Comparison of ENCODE assay signal across 28 cellular contexts in the genomic region with DNA sequence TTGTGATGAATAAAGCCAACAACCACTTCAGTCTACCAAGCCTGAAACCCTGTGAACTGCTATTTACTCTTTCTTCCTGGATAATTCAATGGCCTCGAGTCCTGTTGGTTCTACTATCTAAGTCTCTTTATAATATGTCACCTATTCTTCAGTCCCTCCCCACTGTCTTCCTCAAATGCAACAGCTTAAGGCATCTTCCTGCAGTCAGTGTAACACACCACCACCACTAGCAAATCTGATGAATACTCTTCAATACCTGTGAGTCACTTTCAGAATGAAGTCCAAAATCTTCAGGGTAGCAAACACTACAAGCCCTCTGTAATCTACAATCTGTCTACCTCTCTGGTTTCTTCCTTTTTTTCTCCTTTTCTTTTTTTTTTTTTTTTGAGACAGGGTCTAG. TPM values are rescaled to one million over a fixed set of nuclear protein-coding genes. Genes with fewer than 3 reads are reported as not detected.
DNase-seq lines count a peak whose midpoint lies in the region; ATAC-seq, FAIRE-seq and TF ChIP-seq lines count a peak whose summit lies in the region.
"Had no signal": no experiment of that assay in that cellular context is flagged by ENCODE, and none has a peak within 500 bp of the region (broad histone marks: within the 10 kb centered on the region; RNA-seq: fewer than 3 reads in every experiment).

No MANE protein-coding gene starts in this region.

- no peak overlapping the region for H3K4me2 ChIP-seq in GM12878 (ENCODE audit: control insufficient read depth, insufficient read depth)
- H3K4me2 ChIP-seq: neural progenitor cell had no signal

- ATAC-seq in activated CD8-positive, alpha-beta memory T cell treated with anti-CD3 and anti-CD28 coated beads, Interleukin-2, amount 10 ng/mL, durations not matched to agents 7 days and 5 days = peak; percentile 42
- ATAC-seq in GM12878 = peak; percentile 51
- no peak for ATAC-seq in naive B cell (ENCODE audit: low read depth in 2 of 2)
- ATAC-seq in HG02885 (IDR thresholded peaks at IDR 0.05; ENCODE audit: poor library complexity, unreplicated experiment) = no peak
- ATAC-seq: body of pancreas, HCT116, lower lobe of right lung, right cardiac atrium, upper lobe of right lung had no signal

- POLR2A ChIA-PET in GM12878 (lab: Charles Lee) = no interaction called here

- no peaks in the 10 kb centered on the region for H3K27me3 Mint-ChIP-seq in activated CD8-positive, alpha-beta memory T cell treated with anti-CD3 and anti-CD28 coated beads, Interleukin-2, amount 10 ng/mL, durations not matched to agents 7 days and 5 days
- H3K27me3 Mint-ChIP-seq in naive B cell = no peaks in the 10 kb centered on the region
- H3K27me3 Mint-ChIP-seq: B cell had no signal

- H2AFZ ChIP-seq in GM12878 (ENCODE audit: control insufficient read depth, low read depth, low read length) = no peak overlapping the region
- H2AFZ ChIP-seq: neural progenitor cell, parathyroid adenoma had no signal

- 52% methylated on average over 1 of the region's 1 CpG for WGBS in GM12878 (ENCODE audit: insufficient coverage, insufficient replicate concordance, low lambda C conversion rate, missing lambda C conversion rate)
- WGBS in thyroid gland, 2 donors = 60 to 78% methylated on average over 1 of the region's 1 CpG

- H3K9me3 Mint-ChIP-seq in activated CD8-positive, alpha-beta memory T cell treated with anti-CD3 and anti-CD28 coated beads, Interleukin-2, amount 10 ng/mL, durations not matched to agents 7 days and 5 days (ENCODE audit: low read depth) = peaks cover 15% of the 10 kb centered on the region
- peaks cover 13 to 26% (median 25%) of the 10 kb centered on the region in 7 donors for H3K9me3 Mint-ChIP-seq in naive B cell

- TF ChIP-seq POLR2A in GM12878 (IDR thresholded peaks at IDR 0.05; ENCODE audit: low read depth, low read length) = no peak
- TF ChIP-seq POLR2A in GM12892 (IDR thresholded peaks at IDR 0.05; ENCODE audit: low read depth, low read length) = no peak
- no peak for TF ChIP-seq POLR2A in thyroid gland (IDR thresholded peaks at IDR 0.05)

- H3K36me3 ChIP-seq in GM12878 (ENCODE audit: control insufficient read depth in 2 of 2, insufficient read depth in 2 of 2, low read length in 1 of 2) (no peaks in the 10 kb centered on the region; a peak in 1 of 4 replicates), thyroid gland (no peaks in the 10 kb centered on the region)
- H3K36me3 ChIP-seq: lower lobe of right lung, upper lobe of right lung had no signal

- H3K27ac ChIP-seq in GM12878 (ENCODE audit: control insufficient read depth, insufficient read depth) (no peak overlapping the region), thyroid gland (no peak overlapping the region)
- H3K27ac ChIP-seq: body of pancreas, lower lobe of right lung, neural progenitor cell, parathyroid adenoma, spleen, upper lobe of right lung had no signal

- no peak for DNase-seq in activated CD8-positive, alpha-beta memory T cell treated with anti-CD3 and anti-CD28 coated beads, Interleukin-2, amount 10 ng/mL, durations not matched to agents 7 days and 5 days
- DNase-seq in activated CD8-positive, alpha-beta memory T cell treated with anti-CD3 and anti-CD28 coated beads for 24 hours = no peak
- no peak for DNase-seq in GM18507 (ENCODE audit: extremely low spot score, insufficient read length, low read depth)
- DNase-seq in GM12878 (ENCODE audit: low read depth, low spot score) = no peak
- DNase-seq in naive B cell = no peak
- no peak for DNase-seq in GM12892 (ENCODE audit: insufficient read length)
- DNase-seq in thyroid gland = no peak
- DNase-seq: activated CD4-positive, alpha-beta T cell treated with anti-CD3 and anti-CD28 coated beads for 1 hour; body of pancreas; DMS153; effector CD4-positive, alpha-beta T cell; head of caudate nucleus; KG1; lower lobe of right lung; MM.1S; NCI-H1417 treated with DMSO at 0.1 percent for 48 hours; NCI-H2081; NCI-H345; NCI-H748 treated with DMSO at 0.1 percent for 48 hours; right cardiac atrium; spleen; substantia nigra; upper lobe of right lung had no signal

- H3K9me3 ChIP-seq in GM12878 (replicated peaks; ENCODE audit: control insufficient read depth, insufficient read depth, low read length) (peaks cover 13% of the 10 kb centered on the region), thyroid gland (no peaks in the 10 kb centered on the region)
- H3K9me3 ChIP-seq: body of pancreas had no signal

- TF ChIP-seq RAD21 in GM12878 (IDR thresholded peaks at IDR 0.05; ENCODE audit: insufficient read depth, low read depth, low read length) = no peak

- in situ Hi-C loops in GM12878 (cut with MboI) = no loop called here

- H3K4me3 Mint-ChIP-seq in activated CD8-positive, alpha-beta memory T cell treated with anti-CD3 and anti-CD28 coated beads, Interleukin-2, amount 10 ng/mL, durations not matched to agents 7 days and 5 days = no peak overlapping the region
- H3K4me3 Mint-ChIP-seq in naive B cell = peak overlapping the region in 1 of 8 donors; percentile 3
- H3K4me3 Mint-ChIP-seq: B cell, neural progenitor cell had no signal

- H4K20me1 ChIP-seq in GM12878 (ENCODE audit: control insufficient read depth, insufficient read depth) = no peaks in the 10 kb centered on the region

- FAIRE-seq in GM18507 (lab: Jason Lieb, UNC) = peak; percentile 21
- no peak for FAIRE-seq in GM12878 (lab: Jason Lieb, UNC)
- FAIRE-seq in GM12892 (lab: Jason Lieb, UNC) = no peak

- H3K4me1 ChIP-seq in GM12878 (ENCODE audit: control insufficient read depth, insufficient read depth, low read length) (peaks cover 9% of the 10 kb centered on the region), thyroid gland (no peaks in the 10 kb centered on the region)
- H3K4me1 ChIP-seq: body of pancreas, lower lobe of right lung, neural progenitor cell, parathyroid adenoma, upper lobe of right lung had no signal

- no peak overlapping the region for H3K4me3 ChIP-seq in GM12878
- H3K4me3 ChIP-seq in thyroid gland (replicated peaks in 1 of 3) = no peak overlapping the region
- H3K4me3 ChIP-seq: body of pancreas, lower lobe of right lung, neural progenitor cell, spleen, upper lobe of right lung had no signal

- H3K36me3 Mint-ChIP-seq in activated CD8-positive, alpha-beta memory T cell treated with anti-CD3 and anti-CD28 coated beads, Interleukin-2, amount 10 ng/mL, durations not matched to agents 7 days and 5 days = peaks cover 42% of the 10 kb centered on the region
- peaks cover 23% of the 10 kb centered on the region in 2 donors for H3K36me3 Mint-ChIP-seq in naive B cell

- BruUV-seq in GM12878 (replicated peaks; lab: Mats Ljungman, UMichigan) = no TSS peak

- TF ChIP-seq EP300 in GM12878 (IDR thresholded peaks at IDR 0.05; ENCODE audit: borderline replicate concordance in 1 of 2, control insufficient read depth in 1 of 2, low read depth in 2 of 2, low read length in 2 of 2) = no peak

- H3K27me3 ChIP-seq in GM12878 (replicated peaks in 1 of 2; ENCODE audit: control insufficient read depth in 2 of 2, insufficient read depth in 2 of 2, low read length in 1 of 2) (no peaks in the 10 kb centered on the region), thyroid gland (no peaks in the 10 kb centered on the region)
- H3K27me3 ChIP-seq: body of pancreas, neural progenitor cell, spleen, upper lobe of right lung had no signal

- SMC1A ChIA-PET in GM12878 (lab: Charles Lee; ENCODE audit: uncharacterized antibody, unreplicated experiment) = interaction anchor here (0.7 to 2.0 kb wide), 4 partner anchors 10 to 50 kb away, joined by 3 to 4 read pairs (median 4); no protein-coding TSS in a partner anchor

- peaks cover 14% of the 10 kb centered on the region for H3K4me1 Mint-ChIP-seq in activated CD8-positive, alpha-beta memory T cell treated with anti-CD3 and anti-CD28 coated beads, Interleukin-2, amount 10 ng/mL, durations not matched to agents 7 days and 5 days
- peaks cover 33 to 39% (median 39%) of the 10 kb centered on the region in 3 donors for H3K4me1 Mint-ChIP-seq in naive B cell
- H3K4me1 Mint-ChIP-seq: neural progenitor cell had no signal

- H3K79me2 ChIP-seq in GM12878 (ENCODE audit: control insufficient read depth, insufficient read depth, low read length) = peaks cover 11% of the 10 kb centered on the region
- H3K79me2 ChIP-seq: parathyroid adenoma had no signal

- RAD21 ChIA-PET in GM12878 (lab: Charles Lee; ENCODE audit: unreplicated experiment) = interaction anchor here (0.7 to 1.2 kb wide), 2 partner anchors 130 to 582 kb away, joined by 3 read pairs; no protein-coding TSS in a partner anchor

- no peak overlapping the region for H3K27ac Mint-ChIP-seq in activated CD8-positive, alpha-beta memory T cell treated with anti-CD3 and anti-CD28 coated beads, Interleukin-2, amount 10 ng/mL, durations not matched to agents 7 days and 5 days
- H3K27ac Mint-ChIP-seq in naive B cell = peak overlapping the region in 4 of 6 donors; percentile 16 to 90 (median 52)
- H3K27ac Mint-ChIP-seq: B cell, neural progenitor cell had no signal

- TF ChIP-seq CTCF in GM12878 (IDR thresholded peaks at IDR 0.05 in 2 of 3, conservative IDR thresholded peaks at IDR 0.05 in 1 of 3; ENCODE audit: control insufficient read depth in 2 of 3, extremely low read depth in 1 of 3, insufficient read depth in 1 of 3, low read depth in 3 of 3, low read length in 3 of 3) (no peak), thyroid gland (IDR thresholded peaks at IDR 0.05) (no peak)

- CTCF ChIA-PET in activated CD8-positive, alpha-beta memory T cell treated with anti-CD3 and anti-CD28 coated beads, Interleukin-2, amount 10 ng/mL, durations not matched to agents 7 days and 5 days (lab: Charles Lee) = no interaction called here
- CTCF ChIA-PET in GM12878 (lab: Yijun Ruan, JAX) = interaction anchor here (1.3 to 1.5 kb wide), 3 partner anchors 10 to 129 kb away, joined by 4 to 7 read pairs (median 5); no protein-coding TSS in a partner anchor

- intact Hi-C loops in GM12878 (cut with micrococcal nuclease; ENCODE audit: unreplicated experiment) = no loop called here
- intact Hi-C loops in thyroid gland (cut with DNase I) = no loop called here

- no peak overlapping the region for H3K9ac ChIP-seq in GM12878 (ENCODE audit: control insufficient read depth, insufficient read depth, low read length)
- H3K9ac ChIP-seq: neural progenitor cell, parathyroid adenoma had no signal

RNA-seq across cellular contexts. Expression of gene ZDHHC20, which starts 32.9 kb away (rescaled TPM):
- total RNA-seq in activated CD8-positive, alpha-beta memory T cell treated with anti-CD3 and anti-CD28 coated beads, Interleukin-2, amount 10 ng/mL, durations not matched to agents 7 days and 5 days = 10 to 100 TPM; 65.7 to 68.0 TPM
- total RNA-seq in GM12878 (2013; cell fraction: nucleolus; rRNA removed) = 33.0 and 38.5 TPM in 2 replicates
- total RNA-seq in GM12878 (2014; rRNA removed) (36.7 and 52.0 TPM in 2 replicates), GM12878 (2014; rRNA removed; fragmentation: Illumina TruSeq; extraction: Trizol) (48.4 and 50.7 TPM in 2 replicates), GM12878 (2021) (43.4 and 51.5 TPM in 2 replicates), thyroid gland (10 to 100 TPM; 75.8 to 90.2 (median 79.3) TPM)
- polyA plus RNA-seq in GM12878 (2011; ENCODE audit: low read depth) = 8.5 TPM
- polyA plus RNA-seq in GM12878 (2011; rRNA removed) (41.7 and 73.4 TPM in 2 replicates), GM12878 (2014; fragmentation: Illumina TruSeq; extraction: Trizol) (46.2 and 57.8 TPM in 2 replicates), GM12878 (2014; fragmentation: Nextera tagmentation; extraction: Ambion mirVana) (10 to 100 TPM in 1 of 2 experiments, 1 to 10 TPM in 1; 8.6 to 12.3 TPM), GM12878 (2014; rRNA removed) (21.1 and 24.9 TPM in 2 replicates), GM12878 (2016; fragmentation: Nextera tagmentation; extraction: Ambion mirVana) (10 to 100 TPM; 41.7 to 47.2 TPM), naive B cell (ENCODE audit: low read depth in 6 of 6) (10 to 100 TPM; 12.5 to 27.9 (median 24.5) TPM)
- 12.0 and 15.7 TPM in 2 replicates for polyA plus RNA-seq in GM12878 (2011; cell fraction: cytosol; rRNA removed)
- polyA plus RNA-seq in GM12878 (2011; cell fraction: nucleus; rRNA removed) = 12.9 and 13.4 TPM in 2 replicates
- 19.0 and 22.7 TPM in 2 replicates for polyA plus RNA-seq in GM12878 (2012)
- 38.6 and 44.3 TPM in 2 replicates for polyA minus RNA-seq in GM12878 (2011; rRNA and poly(A)+ RNA removed)
- polyA minus RNA-seq in GM12878 (2011; cell fraction: cytosol; rRNA and poly(A)+ RNA removed) = 16.3 and 21.6 TPM in 2 replicates
- polyA minus RNA-seq in GM12878 (2011; cell fraction: nucleus; rRNA and poly(A)+ RNA removed) = 8.7 and 9.4 TPM in 2 replicates
- polyA plus RNA-seq in GM12892 (2012; ENCODE audit: missing spikeins) = 28.3 TPM

Comparison
In these comparisons a context has a peak if more than half of its experiments do, and no peak if none do; other contexts are left out.
1. ATAC-seq: peak in activated CD8-positive, alpha-beta memory T cell treated with anti-CD3 and anti-CD28 coated beads, Interleukin-2, amount 10 ng/mL, durations not matched to agents 7 days and 5 days (single experiment) and GM12878 (single experiment); none in naive B cell (0 of 2) and HG02885 (single experiment).